9 cellular contexts compared by ENCODE assay signal in the genomic region with DNA sequence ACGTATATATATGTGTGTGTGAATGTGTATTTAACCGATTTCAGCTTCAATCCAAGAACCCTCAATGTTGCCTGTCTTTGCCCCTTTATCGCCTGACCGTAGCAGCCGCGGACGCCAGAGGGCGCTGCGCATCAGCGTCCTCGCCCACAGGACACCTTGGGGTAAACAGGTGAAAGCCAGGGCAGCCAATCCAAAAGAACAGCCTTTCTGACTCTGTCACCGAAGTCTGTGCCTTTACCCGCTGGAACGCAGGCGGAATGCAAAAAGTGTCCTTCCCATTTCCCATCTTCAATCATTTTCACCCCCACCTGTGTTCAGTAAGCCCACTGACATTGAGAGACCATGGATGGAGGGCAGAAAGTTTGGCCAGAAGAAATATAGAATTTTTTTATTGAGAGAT. TPM values are rescaled to one million over a fixed set of nuclear protein-coding genes. Genes with fewer than 3 reads are reported as not detected.
DNase-seq lines count a peak whose midpoint lies in the region; ATAC-seq, FAIRE-seq and TF ChIP-seq lines count a peak whose summit lies in the region.
"Had no signal": no experiment of that assay in that cellular context is flagged by ENCODE, and none has a peak within 500 bp of the region (broad histone marks: within the 10 kb centered on the region; RNA-seq: fewer than 3 reads in every experiment).

No MANE protein-coding gene starts in this region.

- FAIRE-seq in HepG2 (lab: Jason Lieb, UNC) = peak; percentile 37

- no peaks in the 10 kb centered on the region for H4K20me1 ChIP-seq in HepG2 (ENCODE audit: insufficient read depth, low read length)

- peaks cover 22 to 41% of the 10 kb centered on the region in 2 donors for H3K36me3 Mint-ChIP-seq in activated naive CD4-positive, alpha-beta T cell treated with anti-CD3 and anti-CD28 coated beads, Interleukin-2, amount 50 U/mL, for 72 hours

- H3K4me1 ChIP-seq in HepG2 (ENCODE audit: insufficient read depth, low read length) = peaks cover 25% of the 10 kb centered on the region
- H3K4me1 ChIP-seq: SJSA1 had no signal

- TF ChIP-seq POLR2A in HepG2 (IDR thresholded peaks at IDR 0.05; ENCODE audit: insufficient read depth in 1 of 2, low read depth in 2 of 2, low read length in 2 of 2) = no peak

- no TSS peak for BruUV-seq in HepG2 (replicated peaks; lab: Mats Ljungman, UMichigan)

- H3K9me3 Mint-ChIP-seq in activated naive CD4-positive, alpha-beta T cell treated with anti-CD3 and anti-CD28 coated beads, Interleukin-2, amount 50 U/mL, for 72 hours = peaks cover 0 to 4% of the 10 kb centered on the region in 2 donors

- peak; percentile 89 for TF ChIP-seq CTCF in GM13976 (IDR thresholded peaks at IDR 0.05; ENCODE audit: borderline replicate concordance, control extremely low read depth, extremely low read depth, insufficient read depth, missing control alignments)
- peak; percentile 89 for TF ChIP-seq CTCF in HepG2 (CRISPR knock-in tag; IDR thresholded peaks at IDR 0.05)

- H3K9ac ChIP-seq in HepG2 (ENCODE audit: insufficient read depth, low read depth, low read length) = no peak overlapping the region

- TF ChIP-seq EP300 in HepG2 (IDR thresholded peaks at IDR 0.05; ENCODE audit: low read depth in 2 of 2, low read length in 2 of 2) (no peak), HepG2 (CRISPR knock-in tag; IDR thresholded peaks at IDR 0.05; ENCODE audit: borderline replicate concordance) (no peak)

- peak overlapping the region; percentile 23; the same call in 1 of the 2 replicates for H3K4me2 ChIP-seq in HepG2 (ENCODE audit: low read depth, low read length)

- intact Hi-C loops in HepG2 (cut with micrococcal nuclease; ENCODE audit: unreplicated experiment) = loop anchor here (5.0 kb wide), 1 partner anchor 1985 kb away; no protein-coding TSS in a partner anchor
- intact Hi-C loops in left ventricle myocardium superior (cut with micrococcal nuclease) = no loop called here

- H3K27me3 ChIP-seq in HepG2 (ENCODE audit: control insufficient read depth in 1 of 2, insufficient read depth in 2 of 2, low read length in 2 of 2) = peaks cover 0 to 33% of the 10 kb centered on the region in 2 experiments; a peak in 3 of 5 replicates

- CTCF ChIA-PET in HepG2 (lab: Yijun Ruan, JAX; ENCODE audit: low intra/inter-chr PET ratio, low total read pairs) = interaction anchor here (1.8 kb wide), 1 partner anchor 287 kb away, joined by 6 read pairs; no protein-coding TSS in a partner anchor

- H3K27ac Mint-ChIP-seq in activated naive CD4-positive, alpha-beta T cell treated with anti-CD3 and anti-CD28 coated beads, Interleukin-2, amount 50 U/mL, for 72 hours = no peak overlapping the region

- POLR2A ChIA-PET in HepG2 (lab: Yijun Ruan, JAX) = no interaction called here

- H3K79me2 ChIP-seq in HepG2 (ENCODE audit: insufficient read depth, low read length) = no peaks in the 10 kb centered on the region

- no peaks in the 10 kb centered on the region for H3K9me3 ChIP-seq in HepG2 (ENCODE audit: low read length)

- no peak overlapping the region for H3K27ac ChIP-seq in HepG2 (ENCODE audit: extremely low read length, insufficient read depth, low read length)
- H3K27ac ChIP-seq: SJSA1 had no signal

- H3K36me3 ChIP-seq in HepG2 (replicated peaks in 1 of 2; ENCODE audit: control insufficient read depth in 1 of 2, insufficient read depth in 2 of 2, low read length in 2 of 2) = no peaks in the 10 kb centered on the region
- H3K36me3 ChIP-seq: SJSA1 had no signal

- H3K4me3 ChIP-seq in HepG2 (replicated peaks in 1 of 3; ENCODE audit: insufficient read depth in 1 of 3, low read depth in 2 of 3, low read length in 3 of 3) = no peak overlapping the region
- H3K4me3 ChIP-seq: SJSA1 had no signal

- H2AFZ ChIP-seq in HepG2 (ENCODE audit: low read length) = no peak overlapping the region

- 0% methylated on average over 15 of the region's 15 CpGs for WGBS in HepG2 (ENCODE audit: low lambda C conversion rate)

- peak; percentile 24 for DNase-seq in AG20443 (ENCODE audit: low spot score)
- peak; percentile 78 for DNase-seq in GM13976 (ENCODE audit: low spot score)
- DNase-seq in NCI-H1048 (lab: John Stamatoyannopoulos, UW) = peak; percentile 52
- peak in 1 of 2 donors; percentile 79 for DNase-seq in activated naive CD4-positive, alpha-beta T cell treated with anti-CD3 and anti-CD28 coated beads, Interleukin-2, amount 50 U/mL, for 72 hours (ENCODE audit: low spot score in 2 of 2)
- DNase-seq in HepG2 (ENCODE audit: low spot score) = peak; percentile 23
- DNase-seq in NCI-H1417 treated with DMSO at 0.1 percent for 48 hours (lab: John Stamatoyannopoulos, UW) = no peak
- DNase-seq in left ventricle myocardium superior = no peak

- in situ Hi-C loops in GM13976 (cut with MboI; ENCODE audit: low sequenced_read_pairs, unreplicated experiment) = loop anchor here (25.0 kb wide), 1 partner anchor 275 kb away; no protein-coding TSS in a partner anchor
- in situ Hi-C loops in HepG2 (cut with HindIII; ENCODE audit: extremely low pct_ligation_motif_present, low pct_unique_long_range_greater_than_20kb) = no loop called here

- TF ChIP-seq RAD21 in HepG2 (CRISPR knock-in tag; IDR thresholded peaks at IDR 0.05) = peak; percentile 46; the same call in 1 of the 2 replicates

- ATAC-seq in HG02642 (IDR thresholded peaks at IDR 0.05; ENCODE audit: poor library complexity, unreplicated experiment) (peak; percentile 80), HepG2 (peak; percentile 71), left ventricle myocardium superior (no peak)
- ATAC-seq in activated naive CD4-positive, alpha-beta T cell treated with anti-CD3 and anti-CD28 coated beads, Interleukin-2, amount 50 U/mL, for 72 hours = peak; percentile 26 to 82

TF ChIP-seq in HepG2, 621 proteins besides CTCF, POLR2A, EP300 and RAD21 (continues in another document):
- TF ChIP-seq KDM1A (CRISPR knock-in tag; IDR thresholded peaks at IDR 0.05) (no peak), NFYB (CRISPR knock-in tag; IDR thresholded peaks at IDR 0.05) (peak; percentile 27; the same call in 1 of the 2 replicates), ZNF33A (CRISPR knock-in tag; IDR thresholded peaks at IDR 0.05; ENCODE audit: borderline replicate concordance) (no peak), MIER2 (CRISPR knock-in tag; IDR thresholded peaks at IDR 0.05) (peak; percentile 84), SMARCC2 (IDR thresholded peaks at IDR 0.05) (no peak), KDM2A (CRISPR knock-in tag; IDR thresholded peaks at IDR 0.05; ENCODE audit: borderline replicate concordance, low read depth) (0 out of 2 replicates have a peak, but pooled peaks have one; percentile 39), ZFP36L2 (CRISPR knock-in tag; IDR thresholded peaks at IDR 0.05) (no peak), ZSCAN21 (CRISPR knock-in tag; IDR thresholded peaks at IDR 0.05; ENCODE audit: borderline replicate concordance) (no peak), ZNF546 (CRISPR knock-in tag; conservative IDR thresholded peaks at IDR 0.05) (no peak), ZNF484 (CRISPR knock-in tag; IDR thresholded peaks at IDR 0.05; ENCODE audit: borderline replicate concordance, low read depth) (no peak), SMC3 (IDR thresholded peaks at IDR 0.05; ENCODE audit: low read length) (peak; percentile 41; the same call in 1 of the 2 replicates), RNF2 (conservative IDR thresholded peaks at IDR 0.05; ENCODE audit: low read depth) (no peak), NCOR1 (IDR thresholded peaks at IDR 0.05; ENCODE audit: borderline replicate concordance, low read length) (no peak), ZNF326 (CRISPR knock-in tag; IDR thresholded peaks at IDR 0.05; ENCODE audit: borderline replicate concordance) (no peak), STAG1 (CRISPR knock-in tag; IDR thresholded peaks at IDR 0.05) (peak; percentile 71), FOXK1 (CRISPR knock-in tag; IDR thresholded peaks at IDR 0.05; ENCODE audit: borderline replicate concordance, low read depth) (peak; percentile 37; the same call in 1 of the 2 replicates)

RNA-seq across cellular contexts. Expression of gene NXPH1, which starts 3.6 kb away (rescaled TPM):
- total RNA-seq in activated naive CD4-positive, alpha-beta T cell treated with anti-CD3 and anti-CD28 coated beads, Interleukin-2, amount 50 U/mL, for 72 hours = not detected
- not detected in 2 replicates for total RNA-seq in HepG2 (2016; rRNA removed; fragmentation: Illumina TruSeq; extraction: Trizol)
- not detected in 2 replicates for total RNA-seq in HepG2 (2016; cell fraction: cytosol; rRNA removed; fragmentation: Illumina TruSeq; extraction: Trizol; ENCODE audit: low read depth)
- total RNA-seq in HepG2 (2016; cell fraction: insoluble cytoplasmic fraction; rRNA removed; fragmentation: Illumina TruSeq; extraction: Trizol) = not detected in 2 replicates
- not detected in 2 replicates for total RNA-seq in HepG2 (2016; cell fraction: membrane; rRNA removed; fragmentation: Illumina TruSeq; extraction: Trizol)
- not detected in 2 replicates for total RNA-seq in HepG2 (2016; cell fraction: nucleus; rRNA removed; fragmentation: Illumina TruSeq; extraction: Trizol)
- not detected in 2 replicates for polyA plus RNA-seq in HepG2 (2011; rRNA removed)
- not detected in 2 replicates for polyA plus RNA-seq in HepG2 (2011; cell fraction: cytosol; rRNA removed)
- not detected in 2 replicates for polyA plus RNA-seq in HepG2 (2011; cell fraction: nucleus; rRNA removed)
- not detected in 2 replicates for polyA plus RNA-seq in HepG2 (2012)
- not detected in 2 replicates for polyA plus RNA-seq in HepG2 (2016; cell fraction: cytosol; fragmentation: Illumina TruSeq; extraction: Trizol; ENCODE audit: low read depth)
- not detected in 2 replicates for polyA plus RNA-seq in HepG2 (2016; cell fraction: insoluble cytoplasmic fraction; fragmentation: Illumina TruSeq; extraction: Trizol; ENCODE audit: low read depth)
- not detected in 2 replicates for polyA plus RNA-seq in HepG2 (2016; cell fraction: membrane; fragmentation: Illumina TruSeq; extraction: Trizol; ENCODE audit: low read depth)
- polyA plus RNA-seq in HepG2 (2016; cell fraction: nucleus; fragmentation: Illumina TruSeq; extraction: Trizol; ENCODE audit: insufficient read depth, low read depth) = not detected in 2 replicates
- not detected in 2 replicates for polyA minus RNA-seq in HepG2 (2011; rRNA and poly(A)+ RNA removed; ENCODE audit: low replicate concordance)
- polyA minus RNA-seq in HepG2 (2011; cell fraction: cytosol; rRNA and poly(A)+ RNA removed) = not detected in 2 replicates
- not detected in 2 replicates for polyA minus RNA-seq in HepG2 (2011; cell fraction: nucleus; rRNA and poly(A)+ RNA removed)
- not detected for total RNA-seq in left ventricle myocardium superior
- total RNA-seq: SJSA1 had no signal

Comparison
In these comparisons a context has a peak if more than half of its experiments do, and no peak if none do; other contexts are left out.
1. DNase-seq: peak in AG20443 (single experiment), GM13976 (single experiment), NCI-H1048 (single experiment) and HepG2 (single experiment); none in NCI-H1417 treated with DMSO at 0.1 percent for 48 hours (single experiment) and left ventricle myocardium superior (single experiment).